Comparison of ENCODE assay signal across 1 cellular context in genomic region chr7:139075031-139075652, GRCh38.
TF ChIP-seq lines count a peak whose summit lies in the region.

No MANE protein-coding gene starts in this region.

TF ChIP-seq in K562, 482 proteins besides CTCF, POLR2A, EP300 and RAD21 (continued from another document and continues in another):
- TF ChIP-seq ATF6 (CRISPR knock-in tag; IDR thresholded peaks at IDR 0.05) (0 out of 2 replicates have a peak, but pooled peaks have one; percentile 54), ZNF668 (CRISPR knock-in tag; IDR thresholded peaks at IDR 0.05) (no peak), TFAM (CRISPR knock-in tag; conservative IDR thresholded peaks at IDR 0.05) (no peak), RHOXF2B (CRISPR knock-in tag; conservative IDR thresholded peaks at IDR 0.05) (no peak), ATF7 (IDR thresholded peaks at IDR 0.05) (peak; percentile 43), KDM1A (IDR thresholded peaks at IDR 0.05) (peak in 1 of 2 experiments; percentile 76; a peak in 3 of 4 replicates), FOSL1 (tag; conservative IDR thresholded peaks at IDR 0.05) (no peak), CTCFL (IDR thresholded peaks at IDR 0.05; ENCODE audit: borderline replicate concordance, insufficient read depth, low read depth, low read length, poor library complexity, severe bottlenecking) (peak; percentile 42), CGGBP1 (CRISPR knock-in tag; IDR thresholded peaks at IDR 0.05) (peak; percentile 43; the same call in 1 of the 2 replicates), FOXK2 (conservative IDR thresholded peaks at IDR 0.05 in 1 of 2, IDR thresholded peaks at IDR 0.05 in 1 of 2; ENCODE audit: low read depth in 2 of 2) (peak; percentile 20 to 31; a peak in 1 of 4 replicates), MTA1 (IDR thresholded peaks at IDR 0.05; ENCODE audit: borderline replicate concordance) (0 out of 2 replicates have a peak, but pooled peaks have one; percentile 21), RBBP5 (IDR thresholded peaks at IDR 0.05; ENCODE audit: borderline replicate concordance, insufficient read depth, low read length, poor library complexity, severe bottlenecking) (no peak), ZNF316 (IDR thresholded peaks at IDR 0.05) (no peak), CBX1 (IDR thresholded peaks at IDR 0.05; ENCODE audit: low read depth) (no peak), RFX5 (IDR thresholded peaks at IDR 0.05; ENCODE audit: low read depth, low read length) (no peak), SAFB (IDR thresholded peaks at IDR 0.05; ENCODE audit: borderline replicate concordance, low read depth, low read length) (no peak), TAF7 (tag; IDR thresholded peaks at IDR 0.05) (no peak), ILK (tag; IDR thresholded peaks at IDR 0.05; ENCODE audit: borderline replicate concordance, low read depth) (no peak), MAFK (IDR thresholded peaks at IDR 0.05; ENCODE audit: low read length) (peak; percentile 5; the same call in 1 of the 2 replicates), POLR2G (IDR thresholded peaks at IDR 0.05; ENCODE audit: low read depth, low read length) (no peak), NBN (IDR thresholded peaks at IDR 0.05; ENCODE audit: low read depth) (peak; percentile 58; the same call in 1 of the 2 replicates), CEBPB (tag; IDR thresholded peaks at IDR 0.05) (peak; percentile 55), ETV5 (CRISPR knock-in tag; IDR thresholded peaks at IDR 0.05; ENCODE audit: low read depth) (no peak), ZC3H8 (IDR thresholded peaks at IDR 0.05) (no peak), ID3 (CRISPR knock-in tag; IDR thresholded peaks at IDR 0.05) (no peak), ID3 (tag; IDR thresholded peaks at IDR 0.05) (0 out of 2 replicates have a peak, but pooled peaks have one; percentile 52), SMARCB1 (IDR thresholded peaks at IDR 0.05; ENCODE audit: insufficient read length, low read depth) (no peak), SIN3B (IDR thresholded peaks at IDR 0.05; ENCODE audit: low read depth) (no peak), PATZ1 (CRISPR knock-in tag; IDR thresholded peaks at IDR 0.05; ENCODE audit: borderline replicate concordance) (no peak), PHB2 (IDR thresholded peaks at IDR 0.05; ENCODE audit: low read depth) (no peak), CBX2 (IDR thresholded peaks at IDR 0.05; ENCODE audit: insufficient read depth, low read length, poor library complexity, severe bottlenecking) (no peak), BRCA1 (IDR thresholded peaks at IDR 0.05) (no peak), BRCA1 (CRISPR knock-in tag; IDR thresholded peaks at IDR 0.05) (no peak), ZNF253 (CRISPR knock-in tag; conservative IDR thresholded peaks at IDR 0.05) (no peak), THRB (CRISPR knock-in tag; conservative IDR thresholded peaks at IDR 0.05) (0 out of 2 replicates have a peak, but pooled peaks have one; percentile 47), ZNF695 (CRISPR knock-in tag; IDR thresholded peaks at IDR 0.05) (no peak), SOX6 (IDR thresholded peaks at IDR 0.05) (no peak), PHF21A (IDR thresholded peaks at IDR 0.05; ENCODE audit: borderline replicate concordance, low read depth) (peak; percentile 94), E2F8 (IDR thresholded peaks at IDR 0.05; ENCODE audit: low read depth, partially characterized antibody) (no peak), ELF1 (tag; IDR thresholded peaks at IDR 0.05) (peak; percentile 39; the same call in 1 of the 2 replicates), MNT (conservative IDR thresholded peaks at IDR 0.05) (0 out of 4 replicates have a peak, but pooled peaks of 1 of the 2 experiments have one; percentile 23), DPF2 (IDR thresholded peaks at IDR 0.05) (peak; percentile 23; the same call in 1 of the 2 replicates), HNRNPUL1 (IDR thresholded peaks at IDR 0.05; ENCODE audit: low read length) (no peak), ZNF217 (CRISPR knock-in tag; IDR thresholded peaks at IDR 0.05) (no peak), MXI1 (IDR thresholded peaks at IDR 0.05; ENCODE audit: low read depth, low read length) (no peak), ARNT (IDR thresholded peaks at IDR 0.05) (no peak; a peak in 1 of 4 replicates), KLF16 (IDR thresholded peaks at IDR 0.05) (peak; percentile 28; the same call in 1 of the 2 replicates), MTA3 (IDR thresholded peaks at IDR 0.05; ENCODE audit: borderline replicate concordance) (no peak), E2F3 (CRISPR knock-in tag; IDR thresholded peaks at IDR 0.05) (no peak), ZBTB1 (CRISPR knock-in tag; IDR thresholded peaks at IDR 0.05; ENCODE audit: borderline replicate concordance, low read depth) (no peak), AFF4 (CRISPR knock-in tag; IDR thresholded peaks at IDR 0.05) (no peak), ZNF717 (CRISPR knock-in tag; IDR thresholded peaks at IDR 0.05) (no peak)
